ENCODE assay signal across 1 cellular context in the genomic region with DNA sequence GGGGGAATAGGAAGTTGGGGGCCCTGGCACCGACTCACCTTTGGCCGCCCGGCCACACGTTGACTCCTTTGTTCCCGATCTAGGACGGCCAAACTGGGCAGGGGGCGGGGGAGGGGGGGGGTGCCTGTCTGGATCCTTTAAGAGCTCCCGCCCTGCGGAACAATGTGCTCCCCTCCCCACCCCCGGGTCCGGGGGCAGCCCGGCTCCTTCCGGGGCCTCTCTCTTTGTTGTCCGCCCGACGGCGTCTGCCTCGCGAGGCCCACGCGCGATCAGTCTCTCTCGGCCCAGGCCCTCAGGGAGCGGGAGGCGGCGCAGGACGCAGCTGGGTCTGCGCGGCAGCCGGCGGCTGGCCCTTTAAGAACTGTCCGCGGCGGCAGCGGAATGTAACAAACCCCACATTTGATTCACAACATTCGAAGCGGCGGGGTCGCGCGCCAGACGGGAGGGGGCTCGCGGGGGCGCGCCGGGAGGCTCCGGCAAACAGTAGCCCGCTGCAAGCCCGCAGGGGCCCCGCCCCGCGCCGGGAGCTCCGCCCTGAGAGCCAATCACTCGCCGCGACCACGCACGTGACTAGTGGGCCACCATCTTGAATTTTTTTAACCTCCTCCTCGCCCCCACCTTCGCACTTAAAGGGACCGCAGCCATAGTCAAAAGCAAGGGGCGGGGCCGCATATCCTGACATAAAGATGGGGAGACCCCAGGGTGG.
A peak's percentile ranks its signal among the peaks of the same experiment; 100 is the strongest.
TF ChIP-seq lines count a peak whose summit lies in the region.

TSS of gene RNF44 (minus strand) at position 501 of the 706 bp plus-strand sequence. CDS start 4,930 bp downstream, outside the sequence.

TF ChIP-seq in H1, 55 proteins besides CTCF, POLR2A, EP300 and RAD21:
- TF ChIP-seq EGR1 (IDR thresholded peaks at IDR 0.05; ENCODE audit: borderline replicate concordance, low read depth, low read length) (0 out of 2 replicates have a peak, but pooled peaks have one; percentile 3), KDM4A (IDR thresholded peaks at IDR 0.05; ENCODE audit: low read depth, low read length, severe bottlenecking) (peak; percentile 26), SIN3A (conservative IDR thresholded peaks at IDR 0.05 in 1 of 2, IDR thresholded peaks at IDR 0.05 in 1 of 2; ENCODE audit: low read depth in 1 of 2, low read length in 2 of 2) (0 out of 4 replicates have a peak, but pooled peaks of 1 of the 2 experiments have one; percentile 2), FOSL1 (IDR thresholded peaks at IDR 0.05; ENCODE audit: insufficient read depth, low read depth, low read length) (no peak), MAFK (IDR thresholded peaks at IDR 0.05; ENCODE audit: low read depth, low read length) (no peak), NRF1 (IDR thresholded peaks at IDR 0.05; ENCODE audit: low read depth, low read length) (no peak), CBX5 (IDR thresholded peaks at IDR 0.05; ENCODE audit: low read depth, low read length) (no peak), GABPA (IDR thresholded peaks at IDR 0.05; ENCODE audit: borderline replicate concordance, insufficient read depth, low read length) (no peak), MAX (IDR thresholded peaks at IDR 0.05) (no peak; the same call in none of the 2 replicates), BRCA1 (IDR thresholded peaks at IDR 0.05; ENCODE audit: low read depth, low read length) (no peak), SUZ12 (IDR thresholded peaks at IDR 0.05; ENCODE audit: low read length) (no peak), GTF2F1 (IDR thresholded peaks at IDR 0.05; ENCODE audit: borderline replicate concordance, low read depth, low read length) (no peak), SP1 (IDR thresholded peaks at IDR 0.05; ENCODE audit: low read depth, low read length) (no peak), EZH2 (IDR thresholded peaks at IDR 0.05; ENCODE audit: low read depth, low read length, severe bottlenecking) (no peak), TEAD4 (IDR thresholded peaks at IDR 0.05; ENCODE audit: low read depth, low read length) (peak; percentile 51; the same call in 1 of the 2 replicates), SIX5 (IDR thresholded peaks at IDR 0.05; ENCODE audit: low read depth, low read length) (no peak), ZNF274 (IDR thresholded peaks at IDR 0.05; ENCODE audit: borderline replicate concordance, extremely low read depth, low read length) (no peak), RFX5 (IDR thresholded peaks at IDR 0.05; ENCODE audit: borderline replicate concordance, low read depth, low read length) (no peak), CREB1 (IDR thresholded peaks at IDR 0.05) (no peak), NANOG (IDR thresholded peaks at IDR 0.05; ENCODE audit: insufficient read depth, low read depth, low read length, poor library complexity, severe bottlenecking) (no peak), SAP30 (IDR thresholded peaks at IDR 0.05; ENCODE audit: insufficient read depth, insufficient replicate concordance, low read length) (no peak), ATF2 (IDR thresholded peaks at IDR 0.05; ENCODE audit: low read length) (no peak), USF2 (IDR thresholded peaks at IDR 0.05; ENCODE audit: low read length) (peak; percentile 86), JUN (IDR thresholded peaks at IDR 0.05; ENCODE audit: low read depth, low read length) (no peak), SIRT6 (IDR thresholded peaks at IDR 0.05; ENCODE audit: low read length) (no peak), YY1 (IDR thresholded peaks at IDR 0.05; ENCODE audit: low read depth, low read length) (peak; percentile 93), JUND (IDR thresholded peaks at IDR 0.05; ENCODE audit: low read length) (no peak), BACH1 (IDR thresholded peaks at IDR 0.05; ENCODE audit: low read length) (no peak), KDM1A (IDR thresholded peaks at IDR 0.05; ENCODE audit: borderline replicate concordance, low read length) (no peak), ASH2L (IDR thresholded peaks at IDR 0.05; ENCODE audit: low read length) (no peak), SRF (IDR thresholded peaks at IDR 0.05; ENCODE audit: low read depth, low read length) (no peak), CHD1 (IDR thresholded peaks at IDR 0.05; ENCODE audit: low read depth, low read length) (no peak), TCF12 (IDR thresholded peaks at IDR 0.05; ENCODE audit: low read depth, low read length) (no peak), KDM5A (IDR thresholded peaks at IDR 0.05; ENCODE audit: low read length) (no peak), RNF2 (IDR thresholded peaks at IDR 0.05; ENCODE audit: borderline replicate concordance, low read depth, low read length, missing control alignments, poor library complexity, severe bottlenecking) (no peak), CBX8 (IDR thresholded peaks at IDR 0.05; ENCODE audit: borderline replicate concordance, low read depth, low read length) (no peak), CEBPB (IDR thresholded peaks at IDR 0.05; ENCODE audit: low read depth, low read length) (no peak), TAF7 (optimal IDR thresholded peaks at IDR 0.05; ENCODE audit: borderline replicate concordance, low read depth, low read length) (peak; percentile 71), CTBP2 (IDR thresholded peaks at IDR 0.05; ENCODE audit: borderline replicate concordance, insufficient read depth, insufficient read length, low read length) (no peak), SP2 (IDR thresholded peaks at IDR 0.05; ENCODE audit: low read length) (no peak), RXRA (IDR thresholded peaks at IDR 0.05; ENCODE audit: insufficient read depth, low read depth, low read length) (no peak), POLR2AphosphoS5 (IDR thresholded peaks at IDR 0.05; ENCODE audit: low read depth, low read length) (peak; percentile 84), TAF1 (IDR thresholded peaks at IDR 0.05; ENCODE audit: low read depth, low read length) (peak; percentile 95), CHD2 (IDR thresholded peaks at IDR 0.05; ENCODE audit: low read length) (0 out of 2 replicates have a peak, but pooled peaks have one; percentile 4), HDAC2 (IDR thresholded peaks at IDR 0.05; ENCODE audit: borderline replicate concordance in 1 of 2, low read depth in 2 of 2, low read length in 2 of 2) (no peak), PHF8 (conservative IDR thresholded peaks at IDR 0.05; ENCODE audit: low read depth, low read length) (peak; percentile 81), RBBP5 (IDR thresholded peaks at IDR 0.05; ENCODE audit: borderline replicate concordance, low read depth, low read length) (no peak), POU5F1 (IDR thresholded peaks at IDR 0.05; ENCODE audit: low read depth, low read length) (no peak), BCL11A (IDR thresholded peaks at IDR 0.05; ENCODE audit: low read depth in 2 of 2, low read length in 2 of 2) (no peak), SP4 (IDR thresholded peaks at IDR 0.05; ENCODE audit: low read length) (no peak), HDAC6 (IDR thresholded peaks at IDR 0.05; ENCODE audit: low read depth, low read length) (no peak), TBP (IDR thresholded peaks at IDR 0.05; ENCODE audit: low read depth, low read length) (peak; percentile 67)
- TF ChIP-seq, protein P1, sequence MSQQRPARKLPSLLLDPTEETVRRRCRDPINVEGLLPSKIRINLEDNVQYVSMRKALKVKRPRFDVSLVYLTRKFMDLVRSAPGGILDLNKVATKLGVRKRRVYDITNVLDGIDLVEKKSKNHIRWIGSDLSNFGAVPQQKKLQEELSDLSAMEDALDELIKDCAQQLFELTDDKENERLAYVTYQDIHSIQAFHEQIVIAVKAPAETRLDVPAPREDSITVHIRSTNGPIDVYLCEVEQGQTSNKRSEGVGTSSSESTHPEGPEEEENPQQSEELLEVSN (IDR thresholded peaks at IDR 0.05) = no peak
- TF ChIP-seq, protein P2, sequence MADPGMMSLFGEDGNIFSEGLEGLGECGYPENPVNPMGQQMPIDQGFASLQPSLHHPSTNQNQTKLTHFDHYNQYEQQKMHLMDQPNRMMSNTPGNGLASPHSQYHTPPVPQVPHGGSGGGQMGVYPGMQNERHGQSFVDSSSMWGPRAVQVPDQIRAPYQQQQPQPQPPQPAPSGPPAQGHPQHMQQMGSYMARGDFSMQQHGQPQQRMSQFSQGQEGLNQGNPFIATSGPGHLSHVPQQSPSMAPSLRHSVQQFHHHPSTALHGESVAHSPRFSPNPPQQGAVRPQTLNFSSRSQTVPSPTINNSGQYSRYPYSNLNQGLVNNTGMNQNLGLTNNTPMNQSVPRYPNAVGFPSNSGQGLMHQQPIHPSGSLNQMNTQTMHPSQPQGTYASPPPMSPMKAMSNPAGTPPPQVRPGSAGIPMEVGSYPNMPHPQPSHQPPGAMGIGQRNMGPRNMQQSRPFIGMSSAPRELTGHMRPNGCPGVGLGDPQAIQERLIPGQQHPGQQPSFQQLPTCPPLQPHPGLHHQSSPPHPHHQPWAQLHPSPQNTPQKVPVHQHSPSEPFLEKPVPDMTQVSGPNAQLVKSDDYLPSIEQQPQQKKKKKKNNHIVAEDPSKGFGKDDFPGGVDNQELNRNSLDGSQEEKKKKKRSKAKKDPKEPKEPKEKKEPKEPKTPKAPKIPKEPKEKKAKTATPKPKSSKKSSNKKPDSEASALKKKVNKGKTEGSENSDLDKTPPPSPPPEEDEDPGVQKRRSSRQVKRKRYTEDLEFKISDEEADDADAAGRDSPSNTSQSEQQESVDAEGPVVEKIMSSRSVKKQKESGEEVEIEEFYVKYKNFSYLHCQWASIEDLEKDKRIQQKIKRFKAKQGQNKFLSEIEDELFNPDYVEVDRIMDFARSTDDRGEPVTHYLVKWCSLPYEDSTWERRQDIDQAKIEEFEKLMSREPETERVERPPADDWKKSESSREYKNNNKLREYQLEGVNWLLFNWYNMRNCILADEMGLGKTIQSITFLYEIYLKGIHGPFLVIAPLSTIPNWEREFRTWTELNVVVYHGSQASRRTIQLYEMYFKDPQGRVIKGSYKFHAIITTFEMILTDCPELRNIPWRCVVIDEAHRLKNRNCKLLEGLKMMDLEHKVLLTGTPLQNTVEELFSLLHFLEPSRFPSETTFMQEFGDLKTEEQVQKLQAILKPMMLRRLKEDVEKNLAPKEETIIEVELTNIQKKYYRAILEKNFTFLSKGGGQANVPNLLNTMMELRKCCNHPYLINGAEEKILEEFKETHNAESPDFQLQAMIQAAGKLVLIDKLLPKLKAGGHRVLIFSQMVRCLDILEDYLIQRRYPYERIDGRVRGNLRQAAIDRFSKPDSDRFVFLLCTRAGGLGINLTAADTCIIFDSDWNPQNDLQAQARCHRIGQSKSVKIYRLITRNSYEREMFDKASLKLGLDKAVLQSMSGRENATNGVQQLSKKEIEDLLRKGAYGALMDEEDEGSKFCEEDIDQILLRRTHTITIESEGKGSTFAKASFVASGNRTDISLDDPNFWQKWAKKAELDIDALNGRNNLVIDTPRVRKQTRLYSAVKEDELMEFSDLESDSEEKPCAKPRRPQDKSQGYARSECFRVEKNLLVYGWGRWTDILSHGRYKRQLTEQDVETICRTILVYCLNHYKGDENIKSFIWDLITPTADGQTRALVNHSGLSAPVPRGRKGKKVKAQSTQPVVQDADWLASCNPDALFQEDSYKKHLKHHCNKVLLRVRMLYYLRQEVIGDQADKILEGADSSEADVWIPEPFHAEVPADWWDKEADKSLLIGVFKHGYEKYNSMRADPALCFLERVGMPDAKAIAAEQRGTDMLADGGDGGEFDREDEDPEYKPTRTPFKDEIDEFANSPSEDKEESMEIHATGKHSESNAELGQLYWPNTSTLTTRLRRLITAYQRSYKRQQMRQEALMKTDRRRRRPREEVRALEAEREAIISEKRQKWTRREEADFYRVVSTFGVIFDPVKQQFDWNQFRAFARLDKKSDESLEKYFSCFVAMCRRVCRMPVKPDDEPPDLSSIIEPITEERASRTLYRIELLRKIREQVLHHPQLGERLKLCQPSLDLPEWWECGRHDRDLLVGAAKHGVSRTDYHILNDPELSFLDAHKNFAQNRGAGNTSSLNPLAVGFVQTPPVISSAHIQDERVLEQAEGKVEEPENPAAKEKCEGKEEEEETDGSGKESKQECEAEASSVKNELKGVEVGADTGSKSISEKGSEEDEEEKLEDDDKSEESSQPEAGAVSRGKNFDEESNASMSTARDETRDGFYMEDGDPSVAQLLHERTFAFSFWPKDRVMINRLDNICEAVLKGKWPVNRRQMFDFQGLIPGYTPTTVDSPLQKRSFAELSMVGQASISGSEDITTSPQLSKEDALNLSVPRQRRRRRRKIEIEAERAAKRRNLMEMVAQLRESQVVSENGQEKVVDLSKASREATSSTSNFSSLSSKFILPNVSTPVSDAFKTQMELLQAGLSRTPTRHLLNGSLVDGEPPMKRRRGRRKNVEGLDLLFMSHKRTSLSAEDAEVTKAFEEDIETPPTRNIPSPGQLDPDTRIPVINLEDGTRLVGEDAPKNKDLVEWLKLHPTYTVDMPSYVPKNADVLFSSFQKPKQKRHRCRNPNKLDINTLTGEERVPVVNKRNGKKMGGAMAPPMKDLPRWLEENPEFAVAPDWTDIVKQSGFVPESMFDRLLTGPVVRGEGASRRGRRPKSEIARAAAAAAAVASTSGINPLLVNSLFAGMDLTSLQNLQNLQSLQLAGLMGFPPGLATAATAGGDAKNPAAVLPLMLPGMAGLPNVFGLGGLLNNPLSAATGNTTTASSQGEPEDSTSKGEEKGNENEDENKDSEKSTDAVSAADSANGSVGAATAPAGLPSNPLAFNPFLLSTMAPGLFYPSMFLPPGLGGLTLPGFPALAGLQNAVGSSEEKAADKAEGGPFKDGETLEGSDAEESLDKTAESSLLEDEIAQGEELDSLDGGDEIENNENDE (IDR thresholded peaks at IDR 0.05; ENCODE audit: insufficient replicate concordance, low read length) = no peak
- TF ChIP-seq, protein P3, sequence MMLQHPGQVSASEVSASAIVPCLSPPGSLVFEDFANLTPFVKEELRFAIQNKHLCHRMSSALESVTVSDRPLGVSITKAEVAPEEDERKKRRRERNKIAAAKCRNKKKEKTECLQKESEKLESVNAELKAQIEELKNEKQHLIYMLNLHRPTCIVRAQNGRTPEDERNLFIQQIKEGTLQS (IDR thresholded peaks at IDR 0.05; ENCODE audit: insufficient read depth, low read depth, low read length) = 0 out of 2 replicates have a peak, but pooled peaks have one; percentile 22
